ENCODE assay signal across 30 cellular contexts in the genomic region with DNA sequence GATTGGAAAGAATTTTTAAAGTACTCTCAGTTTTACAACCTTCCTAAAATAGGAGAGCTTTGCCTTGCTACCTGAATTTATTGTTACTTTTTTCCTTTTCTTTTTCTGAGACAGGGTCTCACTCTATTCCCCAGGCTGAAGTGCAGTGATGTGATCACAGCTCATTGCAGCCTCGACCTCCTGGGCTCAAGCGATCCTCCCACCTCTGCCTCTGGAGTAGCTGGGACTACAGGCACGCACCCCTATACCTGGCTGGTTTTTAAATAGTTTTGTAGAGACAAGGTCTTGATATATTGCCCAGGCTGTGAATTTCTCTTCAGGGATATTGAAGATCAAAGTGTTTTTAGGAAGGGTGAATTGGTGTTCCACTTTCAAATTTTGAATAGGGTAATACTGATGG. TPM values are rescaled to one million over a fixed set of nuclear protein-coding genes. Genes with fewer than 3 reads are reported as not detected.
"Had no signal": no experiment of that assay in that cellular context is flagged by ENCODE, and none has a peak within 500 bp of the region (broad histone marks: within the 10 kb centered on the region; RNA-seq: fewer than 3 reads in every experiment).

No MANE protein-coding gene starts in this region.

- DNase-seq: activated B cell treated with CpG ODN at 0.5 μM for 24 hours; activated CD4-positive, alpha-beta memory T cell treated with anti-CD3 and anti-CD28 coated beads, Interleukin-2, amount 10 ng/mL, durations not matched to agents 7 days and 5 days; activated CD4-positive, alpha-beta T cell treated with anti-CD3 and anti-CD28 coated beads for 36 hours; activated CD4-positive, alpha-beta T cell treated with anti-CD3 and anti-CD28 coated beads, Interleukin-2, amount 50 U/mL, for 1 hour; activated gamma-delta T cell; activated naive CD4-positive, alpha-beta T cell treated with anti-CD3 and anti-CD28 coated beads for 36 hours; activated T-cell treated with anti-CD3 and anti-CD28 coated beads for 4 hours; activated T-cell treated with anti-CD3 and anti-CD28 coated beads, Interleukin-2, amount 50 U/mL, for 48 hours; amygdala; brain microvascular endothelial cell; KG1; NCI-H1048; NCI-H146; NCI-H187 treated with DMSO at 0.1 percent for 48 hours; NCI-H2081 treated with DMSO at 0.1 percent for 48 hours; NCI-H2171 treated with DMSO at 0.1 percent for 48 hours; NCI-H345; NCI-H510A; NCI-H526 treated with DMSO at 0.1 percent for 48 hours; NK-92 treated with Interleukin-12 subunit alpha and Interleukin-12 subunit beta, amount 100 ng/mL, for 24 hours; OCI-M1; RPMI8226; T-cell; T-helper 2 cell; T1000 had no signal

- H3K27me3 ChIP-seq: brain microvascular endothelial cell had no signal

- H3K4me3 Mint-ChIP-seq: activated B cell treated with CpG ODN at 0.5 μM for 24 hours; activated CD4-positive, alpha-beta memory T cell treated with anti-CD3 and anti-CD28 coated beads, Interleukin-2, amount 10 ng/mL, durations not matched to agents 7 days and 5 days; activated CD4-positive, alpha-beta T cell treated with anti-CD3 and anti-CD28 coated beads for 36 hours; activated naive CD4-positive, alpha-beta T cell treated with anti-CD3 and anti-CD28 coated beads for 36 hours; activated naive CD8-positive, alpha-beta T cell; activated T-helper 17 cell treated with anti-CD3 and anti-CD28 coated beads, Interleukin-2, amount 50 U/mL, for 72 hours; T-cell had no signal

- H3K4me1 Mint-ChIP-seq: activated CD4-positive, alpha-beta memory T cell treated with anti-CD3 and anti-CD28 coated beads, Interleukin-2, amount 10 ng/mL, durations not matched to agents 7 days and 5 days; activated CD4-positive, alpha-beta T cell treated with anti-CD3 and anti-CD28 coated beads for 36 hours; activated T-helper 17 cell treated with anti-CD3 and anti-CD28 coated beads, Interleukin-2, amount 50 U/mL, for 72 hours had no signal

- H3K4me3 ChIP-seq: SK-N-MC had no signal

- H3K9me3 Mint-ChIP-seq: activated B cell treated with CpG ODN at 0.5 μM for 24 hours; activated CD4-positive, alpha-beta memory T cell treated with anti-CD3 and anti-CD28 coated beads, Interleukin-2, amount 10 ng/mL, durations not matched to agents 7 days and 5 days; activated naive CD4-positive, alpha-beta T cell treated with anti-CD3 and anti-CD28 coated beads for 36 hours; activated T-helper 17 cell treated with anti-CD3 and anti-CD28 coated beads, Interleukin-2, amount 50 U/mL, for 72 hours; T-cell had no signal

- H3K36me3 ChIP-seq: brain microvascular endothelial cell had no signal

- H3K27ac ChIP-seq: brain microvascular endothelial cell, SK-N-MC had no signal

- ATAC-seq: activated CD4-positive, alpha-beta T cell treated with anti-CD3 and anti-CD28 coated beads for 36 hours; activated T-helper 17 cell treated with anti-CD3 and anti-CD28 coated beads, Interleukin-2, amount 50 U/mL, for 72 hours; Panc1; Right ventricle myocardium inferior; T-cell had no signal

- H3K27ac Mint-ChIP-seq: activated B cell treated with CpG ODN at 0.5 μM for 24 hours; activated CD4-positive, alpha-beta memory T cell treated with anti-CD3 and anti-CD28 coated beads, Interleukin-2, amount 10 ng/mL, durations not matched to agents 7 days and 5 days; activated CD4-positive, alpha-beta T cell treated with anti-CD3 and anti-CD28 coated beads for 36 hours; activated naive CD4-positive, alpha-beta T cell treated with anti-CD3 and anti-CD28 coated beads for 36 hours; activated naive CD8-positive, alpha-beta T cell; activated T-helper 17 cell treated with anti-CD3 and anti-CD28 coated beads, Interleukin-2, amount 50 U/mL, for 72 hours; T-cell had no signal

- H3K36me3 Mint-ChIP-seq: activated naive CD8-positive, alpha-beta T cell; T-cell had no signal

RNA-seq across cellular contexts. Expression of a gene that starts 3.8 kb away (rescaled TPM):
- total RNA-seq: activated CD4-positive, alpha-beta memory T cell treated with anti-CD3 and anti-CD28 coated beads, Interleukin-2, amount 10 ng/mL, durations not matched to agents 7 days and 5 days; activated CD4-positive, alpha-beta T cell treated with anti-CD3 and anti-CD28 coated beads for 36 hours; activated naive CD4-positive, alpha-beta T cell treated with anti-CD3 and anti-CD28 coated beads for 36 hours; activated T-helper 17 cell treated with anti-CD3 and anti-CD28 coated beads, Interleukin-2, amount 50 U/mL, for 72 hours had no signal
